ENCODE assay signal across 8 cellular contexts in genomic region chr3:197627772-197628523, GRCh38.
DNase-seq lines count a peak whose midpoint lies in the region; ATAC-seq and TF ChIP-seq lines count a peak whose summit lies in the region.
"Not testable (repeated sequence)": the region's sequence is repeated elsewhere in the genome, so short reads cannot be mapped to it uniquely, and the experiment has no call there.

No MANE protein-coding gene starts in this region.

- peak; percentile 88 for ATAC-seq in activated CD8-positive, alpha-beta T cell treated with anti-CD3 and anti-CD28 coated beads for 36 hours

- H3K4me1 ChIP-seq in colonic mucosa, thyroid gland: not testable (repeated sequence)

- DNase-seq in GM12865 (ENCODE audit: low read depth) (peak; percentile 89), HCEC 1CT (peak; percentile 49), colonic mucosa (peak; percentile 87), iPS-NIHi7 (ENCODE audit: extremely low spot score) (peak; percentile 93), retina (peak; percentile 92), thyroid gland (peak; percentile 86 to 89)
- DNase-seq in activated CD8-positive, alpha-beta T cell treated with anti-CD3 and anti-CD28 coated beads for 36 hours = peak; percentile 89

- POLR2A ChIA-PET in activated CD8-positive, alpha-beta T cell treated with anti-CD3 and anti-CD28 coated beads for 36 hours (lab: Charles Lee) = not testable (repeated sequence)

- not testable (repeated sequence) for H3K36me3 ChIP-seq in KOPT-K1 (ENCODE audit: insufficient read depth, low read length); colonic mucosa; thyroid gland

- CTCF ChIA-PET in activated CD8-positive, alpha-beta T cell treated with anti-CD3 and anti-CD28 coated beads for 36 hours (lab: Charles Lee) = not testable (repeated sequence)

- H3K27ac Mint-ChIP-seq in activated CD8-positive, alpha-beta T cell treated with anti-CD3 and anti-CD28 coated beads for 36 hours = peak overlapping the region; percentile 78

- 15 to 17% methylated on average over 6 to 15 of the region's 73 CpGs for WGBS in thyroid gland, 2 donors

- H3K27me3 Mint-ChIP-seq in activated CD8-positive, alpha-beta T cell treated with anti-CD3 and anti-CD28 coated beads for 36 hours = not testable (repeated sequence)

- TF ChIP-seq CTCF in GM12865 (IDR thresholded peaks at IDR 0.05; ENCODE audit: insufficient read depth, low read depth, low read length, missing control alignments); activated CD8-positive, alpha-beta T cell treated with anti-CD3 and anti-CD28 coated beads for 36 hours (IDR thresholded peaks at IDR 0.05); colonic mucosa (IDR thresholded peaks at IDR 0.05); thyroid gland (IDR thresholded peaks at IDR 0.05): not testable (repeated sequence)

- not testable (repeated sequence) for H3K27me3 ChIP-seq in colonic mucosa, thyroid gland

- H3K9ac ChIP-seq in colonic mucosa (ENCODE audit: low read depth in 2 of 2, low read length in 2 of 2) = peak overlapping the region; percentile 66 to 80

- not testable (repeated sequence) for H3K4me1 Mint-ChIP-seq in activated CD8-positive, alpha-beta T cell treated with anti-CD3 and anti-CD28 coated beads for 36 hours (ENCODE audit: low read depth)

- not testable (repeated sequence) for H3K9me3 ChIP-seq in KOPT-K1 (ENCODE audit: insufficient read depth, low read length, poor library complexity, severe bottlenecking); colonic mucosa; thyroid gland

- H3K4me3 Mint-ChIP-seq in activated CD8-positive, alpha-beta T cell treated with anti-CD3 and anti-CD28 coated beads for 36 hours = peak overlapping the region; percentile 76

- not testable (repeated sequence) for H3K9me3 Mint-ChIP-seq in activated CD8-positive, alpha-beta T cell treated with anti-CD3 and anti-CD28 coated beads for 36 hours

- H3K4me3 ChIP-seq in GM12865 (ENCODE audit: low read depth, low read length) = peak overlapping the region; percentile 77
- H3K4me3 ChIP-seq in colonic mucosa = peak overlapping the region; percentile 74
- H3K4me3 ChIP-seq in thyroid gland (replicated peaks in 1 of 3) = peak overlapping the region; percentile 13 to 48 (median 33)

- not testable (repeated sequence) for H3K36me3 Mint-ChIP-seq in activated CD8-positive, alpha-beta T cell treated with anti-CD3 and anti-CD28 coated beads for 36 hours (ENCODE audit: low read depth)

- intact Hi-C loops in activated CD8-positive, alpha-beta T cell treated with anti-CD3 and anti-CD28 coated beads for 36 hours (cut with micrococcal nuclease); colonic mucosa (cut with DNase I); thyroid gland (cut with DNase I): not testable (repeated sequence)

- peak in 1 of 2 donors; percentile 78 for TF ChIP-seq POLR2A in thyroid gland (IDR thresholded peaks at IDR 0.05)

- peak overlapping the region; percentile 60 for H3K27ac ChIP-seq in KOPT-K1 (ENCODE audit: low read depth, low read length, poor library complexity, severe bottlenecking)
- peak overlapping the region; percentile 78 for H3K27ac ChIP-seq in colonic mucosa
- H3K27ac ChIP-seq in thyroid gland = peak overlapping the region; percentile 42 to 84 (median 52)

Comparison
In these comparisons a context has a peak if more than half of its experiments do, and no peak if none do; other contexts are left out.
1. Peak in every context shown above with its lines: DNase-seq, ATAC-seq, H3K4me3 ChIP-seq and H3K27ac ChIP-seq.